Comparison of ENCODE assay signal across 26 cellular contexts in the genomic region with DNA sequence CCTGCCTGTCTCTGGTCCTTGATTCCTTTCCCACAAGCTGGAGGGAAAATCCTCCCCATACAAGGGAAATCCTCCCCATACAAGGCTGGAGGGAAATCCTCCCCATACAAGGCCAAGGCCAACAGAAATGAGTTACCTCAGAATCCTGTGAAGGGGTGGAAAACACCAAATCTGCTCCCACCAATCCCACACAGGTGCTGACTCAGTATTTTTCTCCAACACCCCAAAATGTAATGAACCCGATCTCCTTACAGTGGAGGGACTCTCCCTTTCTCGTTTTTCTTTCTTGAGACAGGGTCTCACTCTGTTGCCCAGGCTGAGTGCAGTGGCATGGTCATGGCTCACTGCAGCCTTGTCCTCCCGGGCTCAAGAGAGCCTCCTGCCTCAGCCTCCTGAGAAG. TPM values are rescaled to one million over a fixed set of nuclear protein-coding genes. Genes with fewer than 3 reads are reported as not detected.
A peak's percentile ranks its signal among the peaks of the same experiment; 100 is the strongest.
DNase-seq lines count a peak whose midpoint lies in the region; ATAC-seq and TF ChIP-seq lines count a peak whose summit lies in the region.
"Had no signal": no experiment of that assay in that cellular context is flagged by ENCODE, and none has a peak within 500 bp of the region (broad histone marks: within the 10 kb centered on the region; RNA-seq: fewer than 3 reads in every experiment).

No MANE protein-coding gene starts in this region.

- CTCF ChIA-PET in activated CD8-positive, alpha-beta T cell treated with anti-CD3 and anti-CD28 coated beads for 36 hours (lab: Charles Lee) = interaction anchor here (0.9 kb wide), 1 partner anchor 17 kb away, joined by 4 read pairs; no protein-coding TSS in a partner anchor
- CTCF ChIA-PET in activated CD8-positive, alpha-beta T cell treated with anti-CD3 and anti-CD28 coated beads, Interleukin-2, amount 10 ng/mL, durations not matched to agents 7 days and 5 days (lab: Charles Lee) = no interaction called here

- H3K27ac Mint-ChIP-seq in activated CD8-positive, alpha-beta T cell treated with anti-CD3 and anti-CD28 coated beads for 36 hours = peak overlapping the region; percentile 61
- no peak overlapping the region for H3K27ac Mint-ChIP-seq in activated CD8-positive, alpha-beta T cell treated with anti-CD3 and anti-CD28 coated beads, Interleukin-2, amount 10 ng/mL, durations not matched to agents 7 days and 5 days
- H3K27ac Mint-ChIP-seq in T-helper 17 cell (peak overlapping the region; percentile 65), endothelial cell (ENCODE audit: unreplicated experiment) (no peak overlapping the region)
- H3K27ac Mint-ChIP-seq: dendritic cell treated with granulocyte-macrophage colony-stimulating factor and Interleukin-4, amounts not matched to agents 40 ng/mL and 50 ng/mL, for 4 days; endodermal cell had no signal

- H2AFZ ChIP-seq in DND-41 (ENCODE audit: low read depth, low read length) = no peak overlapping the region

- no peak for ATAC-seq in activated CD8-positive, alpha-beta T cell treated with anti-CD3 and anti-CD28 coated beads for 36 hours
- no peak for ATAC-seq in activated CD8-positive, alpha-beta T cell treated with anti-CD3 and anti-CD28 coated beads, Interleukin-2, amount 10 ng/mL, durations not matched to agents 7 days and 5 days
- no peak for ATAC-seq in DND-41 (ENCODE audit: insufficient read depth, low read depth)
- no peak for ATAC-seq in T-helper 17 cell
- ATAC-seq in HG03460 (IDR thresholded peaks at IDR 0.05; ENCODE audit: unreplicated experiment) = no peak
- no peak for ATAC-seq in GM21367 (IDR thresholded peaks at IDR 0.05; ENCODE audit: unreplicated experiment)
- ATAC-seq: sciatic nerve had no signal

- H3K4me2 ChIP-seq in DND-41 (ENCODE audit: insufficient read depth, low read length) = peak overlapping the region; percentile 36; the same call in 1 of the 2 replicates

- peaks cover 95% of the 10 kb centered on the region for H3K36me3 ChIP-seq in DND-41 (ENCODE audit: insufficient read depth, low read length)

- no peaks in the 10 kb centered on the region for H3K27me3 Mint-ChIP-seq in activated CD8-positive, alpha-beta T cell treated with anti-CD3 and anti-CD28 coated beads for 36 hours
- H3K27me3 Mint-ChIP-seq in activated CD8-positive, alpha-beta T cell treated with anti-CD3 and anti-CD28 coated beads, Interleukin-2, amount 10 ng/mL, durations not matched to agents 7 days and 5 days (ENCODE audit: low read depth) = no peaks in the 10 kb centered on the region
- H3K27me3 Mint-ChIP-seq in T-helper 17 cell (no peaks in the 10 kb centered on the region), endothelial cell (ENCODE audit: unreplicated experiment) (peaks cover 4% of the 10 kb centered on the region)
- H3K27me3 Mint-ChIP-seq: CD4-positive, CD25-positive, alpha-beta regulatory T cell; dendritic cell treated with granulocyte-macrophage colony-stimulating factor and Interleukin-4, amounts not matched to agents 40 ng/mL and 50 ng/mL, for 4 days had no signal

- intact Hi-C loops in activated CD8-positive, alpha-beta T cell treated with anti-CD3 and anti-CD28 coated beads for 36 hours (cut with micrococcal nuclease) = no loop called here

- H3K9me3 ChIP-seq in DND-41 (ENCODE audit: insufficient read depth, low read length, severe bottlenecking) (no peaks in the 10 kb centered on the region), T-helper 17 cell (ENCODE audit: control insufficient read depth, low read length, poor library complexity, severe bottlenecking) (no peaks in the 10 kb centered on the region)
- H3K9me3 ChIP-seq: esophagus squamous epithelium, thyroid gland had no signal

- no peak for TF ChIP-seq CTCF in activated CD8-positive, alpha-beta T cell treated with anti-CD3 and anti-CD28 coated beads for 36 hours (IDR thresholded peaks at IDR 0.05)
- TF ChIP-seq CTCF in DND-41 (IDR thresholded peaks at IDR 0.05; ENCODE audit: borderline replicate concordance, extremely low read depth, low read length, poor library complexity, severe bottlenecking) = no peak
- TF ChIP-seq CTCF in endothelial cell (IDR thresholded peaks at IDR 0.05; ENCODE audit: unreplicated experiment) = no peak

- no peak for DNase-seq in activated CD8-positive, alpha-beta T cell treated with anti-CD3 and anti-CD28 coated beads for 36 hours
- no peak for DNase-seq in activated CD8-positive, alpha-beta T cell treated with anti-CD3 and anti-CD28 coated beads, Interleukin-2, amount 10 ng/mL, durations not matched to agents 7 days and 5 days
- DNase-seq in DND-41 (no peak), T-helper 17 cell (no peak), endothelial cell (ENCODE audit: low spot score) (no peak), NCI-H2081 treated with DMSO at 0.1 percent for 48 hours (lab: John Stamatoyannopoulos, UW) (no peak)
- DNase-seq: 8988T; activated CD4-positive, CD25-positive, alpha-beta regulatory T cell treated with anti-CD3 and anti-CD28 coated beads, Interleukin-2, amount 50 U/mL, for 72 hours; activated T-cell treated with anti-CD3 and anti-CD28 coated beads, Interleukin-2, amount 50 U/mL, for 48 hours; CD4-positive, CD25-positive, alpha-beta regulatory T cell; central memory CD4-positive, alpha-beta T cell; endodermal cell; esophagus squamous epithelium; MM.1S; NCI-H2029 treated with DMSO at 0.1 percent for 48 hours; NCI-H226; NCI-H774; stimulated activated CD4-positive, alpha-beta T cell treated with anti-CD3 and anti-CD28 coated beads, Interleukin-12 subunit alpha, Interleukin-12 subunit beta, amount 100 ng/mL, for 4 hours; stimulated activated CD4-positive, alpha-beta T cell treated with anti-CD3 and anti-CD28 coated beads, Interleukin-4, amount 100 ng/mL, for 24 hours; stimulated activated naive CD4-positive, alpha-beta T cell treated with Interleukin-2 at 50 U/mL for 16 hours; T-helper 1 cell; thyroid gland had no signal

- peaks cover 94% of the 10 kb centered on the region for H4K20me1 ChIP-seq in DND-41 (ENCODE audit: insufficient read depth, low read length)

- POLR2A ChIA-PET in activated CD8-positive, alpha-beta T cell treated with anti-CD3 and anti-CD28 coated beads for 36 hours (lab: Charles Lee) = interaction anchor here (0.8 to 12.3 kb wide), 7 partner anchors 10 to 44 kb away, joined by 3 to 279 read pairs (median 3); a partner anchor contains a TSS
- POLR2A ChIA-PET in activated CD8-positive, alpha-beta T cell treated with anti-CD3 and anti-CD28 coated beads, Interleukin-2, amount 10 ng/mL, durations not matched to agents 7 days and 5 days (lab: Charles Lee) = no interaction called here

- no peak overlapping the region for H3K27ac ChIP-seq in DND-41 (ENCODE audit: low read length)
- H3K27ac ChIP-seq: esophagus squamous epithelium, thyroid gland had no signal

- H3K4me3 ChIP-seq in DND-41 (ENCODE audit: low read depth in 1 of 2, low read length in 2 of 2) = no peak overlapping the region
- H3K4me3 ChIP-seq: esophagus squamous epithelium, thyroid gland had no signal

- no peak overlapping the region for H3K4me3 Mint-ChIP-seq in activated CD8-positive, alpha-beta T cell treated with anti-CD3 and anti-CD28 coated beads for 36 hours
- no peak overlapping the region for H3K4me3 Mint-ChIP-seq in activated CD8-positive, alpha-beta T cell treated with anti-CD3 and anti-CD28 coated beads, Interleukin-2, amount 10 ng/mL, durations not matched to agents 7 days and 5 days
- no peak overlapping the region for H3K4me3 Mint-ChIP-seq in T-helper 17 cell
- peak overlapping the region; percentile 62 for H3K4me3 Mint-ChIP-seq in endothelial cell (ENCODE audit: unreplicated experiment)
- H3K4me3 Mint-ChIP-seq: dendritic cell treated with granulocyte-macrophage colony-stimulating factor and Interleukin-4, amounts not matched to agents 40 ng/mL and 50 ng/mL, for 4 days; endodermal cell had no signal

- peaks cover 47% of the 10 kb centered on the region for H3K4me1 ChIP-seq in DND-41 (ENCODE audit: insufficient read depth, low read length)

- H3K36me3 Mint-ChIP-seq in activated CD8-positive, alpha-beta T cell treated with anti-CD3 and anti-CD28 coated beads for 36 hours (ENCODE audit: low read depth) = peaks cover 89% of the 10 kb centered on the region
- H3K36me3 Mint-ChIP-seq in activated CD8-positive, alpha-beta T cell treated with anti-CD3 and anti-CD28 coated beads, Interleukin-2, amount 10 ng/mL, durations not matched to agents 7 days and 5 days (ENCODE audit: low read depth) = peaks cover 84% of the 10 kb centered on the region
- H3K36me3 Mint-ChIP-seq in T-helper 17 cell (ENCODE audit: low read depth) (peaks cover 2% of the 10 kb centered on the region), endothelial cell (ENCODE audit: low read depth, unreplicated experiment) (peaks cover 57% of the 10 kb centered on the region)

- no peaks in the 10 kb centered on the region for H3K9me3 Mint-ChIP-seq in activated CD8-positive, alpha-beta T cell treated with anti-CD3 and anti-CD28 coated beads for 36 hours
- H3K9me3 Mint-ChIP-seq in activated CD8-positive, alpha-beta T cell treated with anti-CD3 and anti-CD28 coated beads, Interleukin-2, amount 10 ng/mL, durations not matched to agents 7 days and 5 days (ENCODE audit: insufficient read depth) = no peaks in the 10 kb centered on the region
- no peaks in the 10 kb centered on the region for H3K9me3 Mint-ChIP-seq in endothelial cell (ENCODE audit: unreplicated experiment)
- H3K9me3 Mint-ChIP-seq: CD4-positive, CD25-positive, alpha-beta regulatory T cell; dendritic cell treated with granulocyte-macrophage colony-stimulating factor and Interleukin-4, amounts not matched to agents 40 ng/mL and 50 ng/mL, for 4 days; endodermal cell had no signal

- H3K27me3 ChIP-seq in DND-41 (ENCODE audit: insufficient read depth, low read length, poor library complexity) = no peaks in the 10 kb centered on the region
- H3K27me3 ChIP-seq: esophagus squamous epithelium, thyroid gland had no signal

- peaks cover 74% of the 10 kb centered on the region for H3K4me1 Mint-ChIP-seq in activated CD8-positive, alpha-beta T cell treated with anti-CD3 and anti-CD28 coated beads for 36 hours (ENCODE audit: low read depth)
- peaks cover 52% of the 10 kb centered on the region for H3K4me1 Mint-ChIP-seq in activated CD8-positive, alpha-beta T cell treated with anti-CD3 and anti-CD28 coated beads, Interleukin-2, amount 10 ng/mL, durations not matched to agents 7 days and 5 days (ENCODE audit: low read depth)
- H3K4me1 Mint-ChIP-seq in T-helper 17 cell (peaks cover 38% of the 10 kb centered on the region), endothelial cell (ENCODE audit: unreplicated experiment) (peaks cover 10% of the 10 kb centered on the region)

- peaks cover 93% of the 10 kb centered on the region for H3K79me2 ChIP-seq in DND-41 (ENCODE audit: insufficient read depth, low read length)

- H3K9ac ChIP-seq in DND-41 (ENCODE audit: low read depth, low read length) = no peak overlapping the region

RNA-seq across cellular contexts. Expression of a gene that starts 6.3 kb away (rescaled TPM):
- 100 to 1,000 TPM; 154 to 159 TPM for total RNA-seq in activated CD8-positive, alpha-beta T cell treated with anti-CD3 and anti-CD28 coated beads for 36 hours
- 10 to 100 TPM; 69.6 to 77.8 TPM for total RNA-seq in activated CD8-positive, alpha-beta T cell treated with anti-CD3 and anti-CD28 coated beads, Interleukin-2, amount 10 ng/mL, durations not matched to agents 7 days and 5 days
- total RNA-seq in T-helper 17 cell = 10 to 100 TPM; 69.2 to 99.4 TPM
- 18.0 TPM for total RNA-seq in endothelial cell (ENCODE audit: unreplicated experiment)

RNA-seq across cellular contexts. Expression of a gene that starts 43.8 kb away (rescaled TPM):
- total RNA-seq in activated CD8-positive, alpha-beta T cell treated with anti-CD3 and anti-CD28 coated beads for 36 hours = 10 to 100 TPM; 19.8 to 21.3 TPM
- 10 to 100 TPM; 29.5 to 29.6 TPM for total RNA-seq in activated CD8-positive, alpha-beta T cell treated with anti-CD3 and anti-CD28 coated beads, Interleukin-2, amount 10 ng/mL, durations not matched to agents 7 days and 5 days
- total RNA-seq in T-helper 17 cell (10 to 100 TPM; 42.1 to 45.2 TPM), endothelial cell (ENCODE audit: unreplicated experiment) (46.0 TPM)

Comparison
In these comparisons a context has a peak if more than half of its experiments do, and no peak if none do; other contexts are left out.
1. H3K27ac Mint-ChIP-seq: peak in activated CD8-positive, alpha-beta T cell treated with anti-CD3 and anti-CD28 coated beads for 36 hours (single experiment) and T-helper 17 cell (single experiment); none in activated CD8-positive, alpha-beta T cell treated with anti-CD3 and anti-CD28 coated beads, Interleukin-2, amount 10 ng/mL, durations not matched to agents 7 days and 5 days (single experiment) and endothelial cell (single experiment).